ENCODE assay signal across 8 cellular contexts in the genomic region with DNA sequence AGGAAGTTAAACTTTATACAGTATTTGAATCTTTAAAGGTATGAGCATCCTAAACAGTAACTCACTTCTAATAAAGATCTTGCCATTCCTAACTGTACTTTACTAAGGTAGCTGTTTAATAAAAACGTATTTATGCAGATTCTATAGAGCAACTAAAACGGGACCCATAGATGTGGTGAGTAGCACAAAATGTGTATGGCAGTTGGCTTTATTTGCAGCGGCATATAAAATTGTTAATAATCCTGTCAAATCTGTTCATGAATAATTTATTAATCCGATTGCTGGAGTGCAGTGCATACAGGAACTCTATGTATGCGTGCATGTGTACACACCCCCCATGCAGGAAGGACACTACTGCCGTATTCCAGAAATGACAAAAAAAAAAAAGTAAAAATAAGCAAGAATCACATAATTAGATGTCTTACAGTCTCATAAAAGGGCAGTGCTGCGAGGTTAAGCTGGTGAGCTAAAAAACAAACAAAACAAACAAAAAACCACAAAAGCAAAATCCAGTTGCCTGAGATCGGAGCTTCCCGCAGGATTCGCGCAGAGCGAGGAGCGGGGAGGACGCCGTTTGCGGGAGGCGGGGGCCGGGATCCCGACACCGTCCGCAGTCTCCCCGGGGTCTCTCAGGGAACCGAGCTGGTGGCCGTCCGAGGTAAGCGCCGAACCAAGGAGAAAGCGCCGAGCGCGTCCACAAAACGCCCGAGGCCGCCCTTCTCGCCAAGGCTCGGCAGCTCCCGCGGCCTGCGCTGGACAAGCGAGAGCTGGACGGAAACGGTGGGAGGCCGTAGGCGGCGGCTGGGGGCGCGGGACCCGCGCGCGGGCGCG.
DNase-seq lines count a peak whose midpoint lies in the region; ATAC-seq and TF ChIP-seq lines count a peak whose summit lies in the region.

No MANE protein-coding gene starts in this region.

- peak overlapping the region; percentile 91 for H3K4me3 Mint-ChIP-seq in activated naive CD8-positive, alpha-beta T cell treated with anti-CD3 and anti-CD28 coated beads, Interleukin-2, amount 50 U/mL, for 24 hours
- peak overlapping the region; percentile 97 for H3K4me3 Mint-ChIP-seq in stimulated activated memory B cell treated with anti-CD40 and anti-IgM and Interleukin-4, amounts not matched to agents 10 μg/mL and 1 μg/mL and 100 μg/mL, for 72 hours

- H3K9me2 ChIP-seq in DOHH2 (replicated peaks; ENCODE audit: control insufficient read depth, low read length), result no peaks in the 10 kb centered on the region

- peak overlapping the region; percentile 84 for H3K4me2 ChIP-seq in DOHH2 (ENCODE audit: low read length)

- H3K4me1 ChIP-seq in DOHH2 (ENCODE audit: control insufficient read depth, low read length), result peaks cover 46% of the 10 kb centered on the region

- H3K27ac ChIP-seq in DOHH2 (ENCODE audit: low read depth, low read length), result no peak overlapping the region

- peaks cover 4% of the 10 kb centered on the region for H3K36me3 Mint-ChIP-seq in activated naive CD8-positive, alpha-beta T cell treated with anti-CD3 and anti-CD28 coated beads, Interleukin-2, amount 50 U/mL, for 24 hours (ENCODE audit: low read depth)
- H3K36me3 Mint-ChIP-seq in stimulated activated memory B cell treated with anti-CD40 and anti-IgM and Interleukin-4, amounts not matched to agents 10 μg/mL and 1 μg/mL and 100 μg/mL, for 72 hours, result no peaks in the 10 kb centered on the region

- no peak for TF ChIP-seq CTCF in DOHH2 (IDR thresholded peaks at IDR 0.05; ENCODE audit: low read depth, low read length, poor library complexity, severe bottlenecking)

- H3K79me2 ChIP-seq in DOHH2 (ENCODE audit: control insufficient read depth, low read length), result no peaks in the 10 kb centered on the region

- peak overlapping the region; percentile 97 for H3K27ac Mint-ChIP-seq in activated naive CD8-positive, alpha-beta T cell treated with anti-CD3 and anti-CD28 coated beads, Interleukin-2, amount 50 U/mL, for 24 hours
- peak overlapping the region; percentile 98 for H3K27ac Mint-ChIP-seq in stimulated activated memory B cell treated with anti-CD40 and anti-IgM and Interleukin-4, amounts not matched to agents 10 μg/mL and 1 μg/mL and 100 μg/mL, for 72 hours

- ATAC-seq in GM21360 (IDR thresholded peaks at IDR 0.05; ENCODE audit: unreplicated experiment) (peak; percentile 7), HG03571 (IDR thresholded peaks at IDR 0.05; ENCODE audit: unreplicated experiment) (peak; percentile 16)
- peak; percentile 17 for ATAC-seq in activated naive CD8-positive, alpha-beta T cell treated with anti-CD3 and anti-CD28 coated beads, Interleukin-2, amount 50 U/mL, for 24 hours
- peak; percentile 42 for ATAC-seq in stimulated activated memory B cell treated with anti-CD40 and anti-IgM and Interleukin-4, amounts not matched to agents 10 μg/mL and 1 μg/mL and 100 μg/mL, for 72 hours

- no peaks in the 10 kb centered on the region for H3K9me3 Mint-ChIP-seq in activated naive CD8-positive, alpha-beta T cell treated with anti-CD3 and anti-CD28 coated beads, Interleukin-2, amount 50 U/mL, for 24 hours
- no peaks in the 10 kb centered on the region for H3K9me3 Mint-ChIP-seq in stimulated activated memory B cell treated with anti-CD40 and anti-IgM and Interleukin-4, amounts not matched to agents 10 μg/mL and 1 μg/mL and 100 μg/mL, for 72 hours

- no peaks in the 10 kb centered on the region for H3K9me3 ChIP-seq in DOHH2 (ENCODE audit: control insufficient read depth, insufficient read depth, low read length)

- H3K4me1 Mint-ChIP-seq in activated naive CD8-positive, alpha-beta T cell treated with anti-CD3 and anti-CD28 coated beads, Interleukin-2, amount 50 U/mL, for 24 hours, result peaks cover 40% of the 10 kb centered on the region
- H3K4me1 Mint-ChIP-seq in stimulated activated memory B cell treated with anti-CD40 and anti-IgM and Interleukin-4, amounts not matched to agents 10 μg/mL and 1 μg/mL and 100 μg/mL, for 72 hours, result peaks cover 17% of the 10 kb centered on the region

- peaks cover 10% of the 10 kb centered on the region; the same call in 1 of the 2 replicates for H4K20me1 ChIP-seq in DOHH2 (ENCODE audit: control insufficient read depth, insufficient read depth, low read depth, low read length)

- peaks cover 38% of the 10 kb centered on the region for H3F3A ChIP-seq in DOHH2 (ENCODE audit: control insufficient read depth, insufficient read depth)

- H3K36me3 ChIP-seq in DOHH2 (ENCODE audit: control insufficient read depth, low read length), result peaks cover 2% of the 10 kb centered on the region; the same call in 1 of the 2 replicates

- H3K4me3 ChIP-seq in DOHH2 (ENCODE audit: low read length), result peak overlapping the region; percentile 84

- H3K27me3 Mint-ChIP-seq in activated naive CD8-positive, alpha-beta T cell treated with anti-CD3 and anti-CD28 coated beads, Interleukin-2, amount 50 U/mL, for 24 hours, result peaks cover 28% of the 10 kb centered on the region
- no peaks in the 10 kb centered on the region for H3K27me3 Mint-ChIP-seq in stimulated activated memory B cell treated with anti-CD40 and anti-IgM and Interleukin-4, amounts not matched to agents 10 μg/mL and 1 μg/mL and 100 μg/mL, for 72 hours

- H3K27me3 ChIP-seq in DOHH2 (ENCODE audit: control insufficient read depth, low read length), result peaks cover 43% of the 10 kb centered on the region

- DNase-seq in activated naive CD8-positive, alpha-beta T cell treated with anti-CD3 and anti-CD28 coated beads, Interleukin-2, amount 50 U/mL, for 24 hours, result no peak
- DNase-seq in iPS-NIHi11 (ENCODE audit: low spot score) (peak; percentile 78), NCI-H1436 treated with DMSO at 0.1 percent for 48 hours (lab: John Stamatoyannopoulos, UW) (no peak), NCI-H2029 treated with DMSO at 0.1 percent for 48 hours (lab: John Stamatoyannopoulos, UW) (no peak)
